22 cellular contexts compared by ENCODE assay signal in the genomic region with DNA sequence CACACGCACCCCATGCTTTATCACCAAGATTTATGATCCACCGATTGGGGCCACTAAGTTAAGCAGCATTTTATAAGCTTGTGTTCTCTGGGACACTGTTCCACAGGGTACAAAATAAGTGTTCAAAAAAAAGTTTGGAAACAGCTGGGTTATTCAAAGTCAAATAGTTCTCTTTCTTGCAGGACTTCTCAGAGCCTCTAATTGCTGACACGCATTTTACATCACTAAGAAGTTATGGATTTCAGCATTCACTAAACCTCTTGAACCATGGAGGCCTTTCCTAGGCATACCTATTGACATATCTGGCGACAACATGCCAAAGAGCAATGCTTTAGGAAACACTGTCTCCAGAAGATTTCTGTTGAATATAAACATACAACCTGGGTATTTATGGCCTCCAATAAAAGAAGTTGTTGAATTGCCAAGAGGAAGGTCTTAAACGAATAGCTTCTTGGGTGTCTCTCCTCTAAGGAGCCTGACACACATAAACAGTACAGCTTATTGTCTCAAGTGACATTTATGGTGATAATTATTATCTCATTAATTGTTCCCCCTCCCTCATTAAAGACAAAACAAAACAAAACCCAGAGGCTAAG.
DNase-seq lines count a peak whose midpoint lies in the region; ATAC-seq, FAIRE-seq and TF ChIP-seq lines count a peak whose summit lies in the region.
"Had no signal": no experiment of that assay in that cellular context is flagged by ENCODE, and none has a peak within 500 bp of the region (broad histone marks: within the 10 kb centered on the region; RNA-seq: fewer than 3 reads in every experiment).

No MANE protein-coding gene starts in this region.

- no peak overlapping the region for H2AFZ ChIP-seq in HepG2 (ENCODE audit: low read length)
- H2AFZ ChIP-seq in hepatocyte = no peak overlapping the region
- no peak overlapping the region for H2AFZ ChIP-seq in trophoblast cell (ENCODE audit: insufficient read depth, low read length, poor library complexity)

- no peak overlapping the region for H4K91ac ChIP-seq in trophoblast cell (ENCODE audit: low read depth, low read length)

- no peak overlapping the region for H3K9ac ChIP-seq in HepG2 (ENCODE audit: insufficient read depth, low read depth, low read length)
- no peak overlapping the region for H3K9ac ChIP-seq in trophoblast cell (ENCODE audit: low read length)
- H3K9ac ChIP-seq: BLaER1 treated with 17β-estradiol and CSF1 and Interleukin-3, amounts not matched to agents 10 nM and 100 nM had no signal

- DNase-seq in HepG2 (ENCODE audit: low spot score) = no peak
- DNase-seq in right lobe of liver = no peak
- no peak for DNase-seq in hepatocyte (ENCODE audit: low spot score)
- peak; percentile 22 to 42 for DNase-seq in trophoblast cell
- DNase-seq in GM13976 (ENCODE audit: low spot score) = no peak
- DNase-seq: 8988T; Caco-2; CD4-positive, alpha-beta memory T cell; Karpas-422; NCI-H1694; NCI-H2081; NCI-H524 treated with DMSO at 0.1 percent for 48 hours; PC-3; RPMI8226; SHP77 treated with DMSO at 0.1 percent for 48 hours had no signal

- no peak for FAIRE-seq in HepG2 (lab: Jason Lieb, UNC)
- FAIRE-seq: G401.6, HTR-8/SVneo had no signal

- H3K27me3 ChIP-seq in HepG2 (ENCODE audit: control insufficient read depth in 1 of 2, insufficient read depth in 2 of 2, low read length in 2 of 2) (no peaks in the 10 kb centered on the region), right lobe of liver (no peaks in the 10 kb centered on the region), hepatocyte (no peaks in the 10 kb centered on the region), trophoblast cell (ENCODE audit: insufficient read depth, low read length) (no peaks in the 10 kb centered on the region)
- H3K27me3 ChIP-seq: BLaER1 treated with 17β-estradiol and CSF1 and Interleukin-3, amounts not matched to agents 10 nM and 100 nM had no signal

- in situ Hi-C loops in HepG2 (cut with HindIII; ENCODE audit: extremely low pct_ligation_motif_present, low pct_unique_long_range_greater_than_20kb) (no loop called here), GM13976 (cut with MboI; ENCODE audit: low sequenced_read_pairs, unreplicated experiment) (no loop called here)

- ATAC-seq in HepG2 (no peak), right lobe of liver (no peak), GM19035 (IDR thresholded peaks at IDR 0.05; ENCODE audit: unreplicated experiment) (no peak), HG02885 (IDR thresholded peaks at IDR 0.05; ENCODE audit: poor library complexity, unreplicated experiment) (no peak), GM18502 (IDR thresholded peaks at IDR 0.05; ENCODE audit: poor library complexity, unreplicated experiment) (no peak)
- ATAC-seq: PC-3 had no signal

- H3K9me2 ChIP-seq in hepatocyte (replicated peaks; ENCODE audit: insufficient read depth) = no peaks in the 10 kb centered on the region

- H2AK5ac ChIP-seq in trophoblast cell (ENCODE audit: low read length) = no peak overlapping the region

- no peaks in the 10 kb centered on the region for H3K36me3 ChIP-seq in HepG2 (replicated peaks in 1 of 2; ENCODE audit: control insufficient read depth in 1 of 2, insufficient read depth in 2 of 2, low read length in 2 of 2)
- no peaks in the 10 kb centered on the region for H3K36me3 ChIP-seq in right lobe of liver
- H3K36me3 ChIP-seq in hepatocyte (replicated peaks; ENCODE audit: insufficient read depth, low read depth) = no peaks in the 10 kb centered on the region
- no peaks in the 10 kb centered on the region for H3K36me3 ChIP-seq in trophoblast cell (ENCODE audit: control insufficient read depth in 1 of 2, insufficient read depth in 2 of 2, low read length in 2 of 2)
- H3K36me3 ChIP-seq: BLaER1 treated with 17β-estradiol and CSF1 and Interleukin-3, amounts not matched to agents 10 nM and 100 nM had no signal

- H3K23ac ChIP-seq in trophoblast cell (ENCODE audit: low read length) = no peak overlapping the region

- H3K14ac ChIP-seq in trophoblast cell (ENCODE audit: low read length) = no peak overlapping the region

- no peak overlapping the region for H4K12ac ChIP-seq in trophoblast cell (ENCODE audit: low read depth, low read length)

- TF ChIP-seq POLR2A in HepG2 (IDR thresholded peaks at IDR 0.05; ENCODE audit: insufficient read depth in 1 of 2, low read depth in 2 of 2, low read length in 2 of 2) (no peak), right lobe of liver (IDR thresholded peaks at IDR 0.05) (no peak)

- BruUV-seq in HepG2 (replicated peaks; lab: Mats Ljungman, UMichigan) = no TSS peak

- 2% methylated on average over 5 of the region's 5 CpGs for WGBS in HepG2 (ENCODE audit: low lambda C conversion rate)
- WGBS in right lobe of liver (ENCODE audit: insufficient coverage, low coverage, low lambda C conversion rate, missing lambda C conversion rate) = 79% methylated on average over 5 of the region's 5 CpGs
- 60% methylated on average over 5 of the region's 5 CpGs for WGBS in hepatocyte (ENCODE audit: low lambda C conversion rate, missing lambda C conversion rate)
- WGBS in trophoblast cell (ENCODE audit: extremely low coverage, insufficient coverage, insufficient read length) = no CpG with 5 or more reads among the region's 5 CpGs

- no peak overlapping the region for H2BK5ac ChIP-seq in trophoblast cell (ENCODE audit: low read depth, low read length, poor library complexity)

- H3K4ac ChIP-seq in trophoblast cell (ENCODE audit: low read depth, low read length) = no peak overlapping the region

- no peak for TF ChIP-seq RAD21 in HepG2 (CRISPR knock-in tag; IDR thresholded peaks at IDR 0.05)

- H4K8ac ChIP-seq in trophoblast cell (ENCODE audit: low read depth, low read length) = no peak overlapping the region

- CTCF ChIA-PET in HepG2 (lab: Yijun Ruan, JAX; ENCODE audit: low intra/inter-chr PET ratio, low total read pairs) = no interaction called here

- TF ChIP-seq CTCF in HepG2 (CRISPR knock-in tag; IDR thresholded peaks at IDR 0.05) = no peak
- no peak for TF ChIP-seq CTCF in right lobe of liver (IDR thresholded peaks at IDR 0.05)
- TF ChIP-seq CTCF in hepatocyte (IDR thresholded peaks at IDR 0.05; ENCODE audit: poor library complexity) = no peak
- TF ChIP-seq CTCF in GM13976 (IDR thresholded peaks at IDR 0.05; ENCODE audit: borderline replicate concordance, control extremely low read depth, extremely low read depth, insufficient read depth, missing control alignments) = no peak

- H4K20me1 ChIP-seq in HepG2 (ENCODE audit: insufficient read depth, low read length) (no peaks in the 10 kb centered on the region), hepatocyte (ENCODE audit: insufficient read depth, poor library complexity, severe bottlenecking) (no peaks in the 10 kb centered on the region)
- H4K20me1 ChIP-seq: BLaER1 treated with 17β-estradiol and CSF1 and Interleukin-3, amounts not matched to agents 10 nM and 100 nM had no signal

- intact Hi-C loops in HepG2 (cut with micrococcal nuclease; ENCODE audit: unreplicated experiment) (no loop called here), right lobe of liver (cut with DNase I) (no loop called here)

- no peak overlapping the region for H3K4me3 ChIP-seq in HepG2 (replicated peaks in 1 of 3; ENCODE audit: insufficient read depth in 1 of 3, low read depth in 2 of 3, low read length in 3 of 3)
- H3K4me3 ChIP-seq in right lobe of liver = no peak overlapping the region
- H3K4me3 ChIP-seq in hepatocyte = no peak overlapping the region
- no peak overlapping the region for H3K4me3 ChIP-seq in trophoblast cell (ENCODE audit: low read depth, low read length)
- H3K4me3 ChIP-seq: BLaER1 treated with 17β-estradiol and CSF1 and Interleukin-3, amounts not matched to agents 10 nM and 100 nM; SK-N-MC had no signal

- TF ChIP-seq EP300 in HepG2 (IDR thresholded peaks at IDR 0.05; ENCODE audit: low read depth in 2 of 2, low read length in 2 of 2) = no peak
- TF ChIP-seq EP300 in HepG2 (CRISPR knock-in tag; IDR thresholded peaks at IDR 0.05; ENCODE audit: borderline replicate concordance) = no peak

- no peak overlapping the region for H2BK12ac ChIP-seq in trophoblast cell (ENCODE audit: low read length)

- H3K27ac ChIP-seq in HepG2 (ENCODE audit: extremely low read length, insufficient read depth, low read length) = no peak overlapping the region
- H3K27ac ChIP-seq in right lobe of liver = no peak overlapping the region
- peak overlapping the region; percentile 61 for H3K27ac ChIP-seq in hepatocyte
- H3K27ac ChIP-seq in trophoblast cell (ENCODE audit: low read depth, low read length) = no peak overlapping the region
- H3K27ac ChIP-seq: BLaER1 treated with 17β-estradiol and CSF1 and Interleukin-3, amounts not matched to agents 10 nM and 100 nM; SK-N-MC had no signal

- H3K79me2 ChIP-seq in HepG2 (ENCODE audit: insufficient read depth, low read length) (no peaks in the 10 kb centered on the region), hepatocyte (no peaks in the 10 kb centered on the region), trophoblast cell (ENCODE audit: control insufficient read depth, insufficient read depth, low read length, poor library complexity) (no peaks in the 10 kb centered on the region)

- POLR2A ChIA-PET in HepG2 (lab: Yijun Ruan, JAX) = no interaction called here

- no peaks in the 10 kb centered on the region for H3K79me1 ChIP-seq in trophoblast cell (ENCODE audit: low read length)

- H3K18ac ChIP-seq in trophoblast cell (ENCODE audit: low read length) = no peak overlapping the region

- H3K4me1 ChIP-seq in HepG2 (ENCODE audit: insufficient read depth, low read length) (no peaks in the 10 kb centered on the region), right lobe of liver (no peaks in the 10 kb centered on the region), hepatocyte (ENCODE audit: insufficient read depth) (peaks cover 16% of the 10 kb centered on the region), trophoblast cell (ENCODE audit: control insufficient read depth in 1 of 2, insufficient read depth in 2 of 2, low read length in 2 of 2) (no peaks in the 10 kb centered on the region)
- H3K4me1 ChIP-seq: Caco-2 had no signal

- no peak overlapping the region for H2BK120ac ChIP-seq in trophoblast cell (ENCODE audit: insufficient read depth, low read length, poor library complexity)

- H3K9me3 ChIP-seq in HepG2 (ENCODE audit: low read length) (no peaks in the 10 kb centered on the region), right lobe of liver (no peaks in the 10 kb centered on the region), hepatocyte (ENCODE audit: low read depth) (no peaks in the 10 kb centered on the region), trophoblast cell (ENCODE audit: insufficient read depth, low read depth, low read length) (no peaks in the 10 kb centered on the region)
- H3K9me3 ChIP-seq: Caco-2 had no signal

- H3K4me2 ChIP-seq in HepG2 (ENCODE audit: low read depth, low read length) (no peak overlapping the region), hepatocyte (no peak overlapping the region), trophoblast cell (ENCODE audit: low read length) (no peak overlapping the region)

TF ChIP-seq in HepG2, 621 proteins besides CTCF, POLR2A, EP300 and RAD21 (continues in another document):
- peak; percentile 23 to 29; a peak in 1 of 4 replicates for TF ChIP-seq MAFK (conservative IDR thresholded peaks at IDR 0.05 in 1 of 2, IDR thresholded peaks at IDR 0.05 in 1 of 2; ENCODE audit: low read length in 2 of 2)

Comparison
In these comparisons a context has a peak if more than half of its experiments do, and no peak if none do; other contexts are left out.
1. DNase-seq: peak in trophoblast cell (2 of 2); none in HepG2 (single experiment), right lobe of liver (0 of 3), hepatocyte (single experiment) and GM13976 (single experiment).